Comparison of ENCODE assay signal across 19 cellular contexts in genomic region chr1:87089070-87089736, GRCh38.
"Had no signal": no experiment of that assay in that cellular context is flagged by ENCODE, and none has a peak within 500 bp of the region (broad histone marks: within the 10 kb centered on the region; RNA-seq: fewer than 3 reads in every experiment).

No MANE protein-coding gene starts in this region.

- H3K36me3 Mint-ChIP-seq: activated CD8-positive, alpha-beta memory T cell treated with anti-CD3 and anti-CD28 coated beads, Interleukin-2, amount 10 ng/mL, durations not matched to agents 7 days and 5 days had no signal

- H3K9me3 ChIP-seq: esophagus squamous epithelium, mucosa of descending colon, prostate gland, spleen, suprapubic skin had no signal

- H3K4me3 Mint-ChIP-seq: activated CD8-positive, alpha-beta memory T cell treated with anti-CD3 and anti-CD28 coated beads, Interleukin-2, amount 10 ng/mL, durations not matched to agents 7 days and 5 days; activated naive CD8-positive, alpha-beta T cell treated with anti-CD3 and anti-CD28 coated beads, Interleukin-2, amount 10 ng/mL, durations not matched to agents 7 days and 5 days; naive thymus-derived CD8-positive, alpha-beta T cell; stimulated activated naive B cell treated with anti-CD40 and anti-IgM and Interleukin-4, amounts not matched to agents 10 μg/mL and 1 μg/mL and 100 μg/mL, for 72 hours; type B pancreatic cell had no signal

- H3K27me3 ChIP-seq: esophagus squamous epithelium, spleen, suprapubic skin had no signal

- H3K27ac Mint-ChIP-seq: activated CD8-positive, alpha-beta memory T cell treated with anti-CD3 and anti-CD28 coated beads, Interleukin-2, amount 10 ng/mL, durations not matched to agents 7 days and 5 days; activated naive CD8-positive, alpha-beta T cell treated with anti-CD3 and anti-CD28 coated beads, Interleukin-2, amount 10 ng/mL, durations not matched to agents 7 days and 5 days; stimulated activated naive B cell treated with anti-CD40 and anti-IgM and Interleukin-4, amounts not matched to agents 10 μg/mL and 1 μg/mL and 100 μg/mL, for 72 hours; type B pancreatic cell had no signal

- H3K4me1 ChIP-seq: esophagus squamous epithelium, prostate gland, suprapubic skin had no signal

- H3K4me3 ChIP-seq: esophagus squamous epithelium, mucosa of descending colon, prostate gland, spleen, suprapubic skin had no signal

- H3K27me3 Mint-ChIP-seq: activated CD8-positive, alpha-beta memory T cell treated with anti-CD3 and anti-CD28 coated beads, Interleukin-2, amount 10 ng/mL, durations not matched to agents 7 days and 5 days; activated naive CD8-positive, alpha-beta T cell treated with anti-CD3 and anti-CD28 coated beads, Interleukin-2, amount 10 ng/mL, durations not matched to agents 7 days and 5 days; naive thymus-derived CD8-positive, alpha-beta T cell; stimulated activated naive B cell treated with anti-CD40 and anti-IgM and Interleukin-4, amounts not matched to agents 10 μg/mL and 1 μg/mL and 100 μg/mL, for 72 hours; type B pancreatic cell had no signal

- H3K9me3 Mint-ChIP-seq: activated naive CD8-positive, alpha-beta T cell treated with anti-CD3 and anti-CD28 coated beads, Interleukin-2, amount 10 ng/mL, durations not matched to agents 7 days and 5 days; naive thymus-derived CD8-positive, alpha-beta T cell; stimulated activated naive B cell treated with anti-CD40 and anti-IgM and Interleukin-4, amounts not matched to agents 10 μg/mL and 1 μg/mL and 100 μg/mL, for 72 hours; type B pancreatic cell had no signal

- H3K27ac ChIP-seq: esophagus squamous epithelium, prostate gland, spleen, suprapubic skin had no signal

- ATAC-seq: activated CD8-positive, alpha-beta memory T cell treated with anti-CD3 and anti-CD28 coated beads, Interleukin-2, amount 10 ng/mL, durations not matched to agents 7 days and 5 days; mucosa of descending colon; naive thymus-derived CD8-positive, alpha-beta T cell; sciatic nerve; stimulated activated naive B cell treated with anti-CD40 and anti-IgM and Interleukin-4, amounts not matched to agents 10 μg/mL and 1 μg/mL and 100 μg/mL, for 72 hours had no signal

- H3K36me3 ChIP-seq: esophagus squamous epithelium, prostate gland, spleen, suprapubic skin had no signal

- DNase-seq: activated CD4-positive, alpha-beta T cell treated with anti-CD3 and anti-CD28 coated beads, Interleukin-2, amount 50 U/mL, for 4 hours; activated CD4-positive, CD25-positive, alpha-beta regulatory T cell treated with anti-CD3 and anti-CD28 coated beads, Interleukin-2, amount 50 U/mL, for 72 hours; activated CD8-positive, alpha-beta memory T cell treated with anti-CD3 and anti-CD28 coated beads, Interleukin-2, amount 10 ng/mL, durations not matched to agents 7 days and 5 days; activated gamma-delta T cell treated with Interleukin-2 at 50 U/mL for 16 hours; activated naive CD8-positive, alpha-beta T cell treated with anti-CD3 and anti-CD28 coated beads, Interleukin-2, amount 10 ng/mL, durations not matched to agents 7 days and 5 days; activated T-cell treated with anti-CD3 and anti-CD28 coated beads, Interleukin-2, amount 50 U/mL, for 48 hours; aorta; esophagus squamous epithelium; foreskin fibroblast; mucosa of descending colon; naive thymus-derived CD8-positive, alpha-beta T cell; nucleus accumbens; spleen; stimulated activated CD4-positive, alpha-beta T cell treated with anti-CD3 and anti-CD28 coated beads, Interleukin-2, amount 100 ng/mL, for 24 hours; stimulated activated naive B cell treated with anti-CD40 and anti-IgM and Interleukin-4, amounts not matched to agents 10 μg/mL and 1 μg/mL and 100 μg/mL, for 72 hours had no signal
